In genomic region chr2:170968205-170969003, GRCh38 we compare ENCODE assay signal across 19 cellular contexts. TPM values are rescaled to one million over a fixed set of nuclear protein-coding genes. Genes with fewer than 3 reads are reported as not detected.
A peak's percentile ranks its signal among the peaks of the same experiment; 100 is the strongest.
DNase-seq lines count a peak whose midpoint lies in the region; ATAC-seq and TF ChIP-seq lines count a peak whose summit lies in the region.
"Had no signal": no experiment of that assay in that cellular context is flagged by ENCODE, and none has a peak within 500 bp of the region (broad histone marks: within the 10 kb centered on the region; RNA-seq: fewer than 3 reads in every experiment).

No MANE protein-coding gene starts in this region.

- H3K4me3 Mint-ChIP-seq in GM23338 (no peak overlapping the region), nephron progenitor cell (no peak overlapping the region)
- no peak overlapping the region for H3K4me3 Mint-ChIP-seq in activated T-helper 17 cell treated with anti-CD3 and anti-CD28 coated beads, Interleukin-2, amount 50 U/mL, for 72 hours

- H3K36me3 Mint-ChIP-seq in GM23338 (ENCODE audit: low read depth) (peaks cover 46% of the 10 kb centered on the region), nephron progenitor cell (ENCODE audit: low read depth) (peaks cover 38% of the 10 kb centered on the region)
- H3K36me3 Mint-ChIP-seq in activated T-helper 17 cell treated with anti-CD3 and anti-CD28 coated beads, Interleukin-2, amount 50 U/mL, for 72 hours (ENCODE audit: low read depth): peaks cover 55% of the 10 kb centered on the region

- H3K4me3 ChIP-seq in GM23338 (no peak overlapping the region), adrenal gland (no peak overlapping the region), ascending aorta (no peak overlapping the region)
- H3K4me3 ChIP-seq: spleen had no signal

- TF ChIP-seq CTCF in GM23338 (conservative IDR thresholded peaks at IDR 0.05; ENCODE audit: low read depth in 2 of 2): no peak
- TF ChIP-seq CTCF in nephron progenitor cell (IDR thresholded peaks at IDR 0.05): no peak
- TF ChIP-seq CTCF in adrenal gland (IDR thresholded peaks at IDR 0.05): no peak
- no peak for TF ChIP-seq CTCF in ascending aorta (IDR thresholded peaks at IDR 0.05)

- WGBS in adrenal gland, 4 donors: 81 to 86% (median 83%) methylated on average over 12 of the region's 12 CpGs

- intact Hi-C loops in adrenal gland (cut with DNase I): no loop called here
- intact Hi-C loops in ascending aorta (cut with DNase I): no loop called here

- no peaks in the 10 kb centered on the region for H3K79me2 ChIP-seq in GM23338 (replicated peaks; ENCODE audit: insufficient read depth)

- H3K27ac Mint-ChIP-seq in GM23338: 0 out of 2 replicates have a peak overlapping the region, but pooled peaks have one; percentile 49
- peak overlapping the region; percentile 50 for H3K27ac Mint-ChIP-seq in activated T-helper 17 cell treated with anti-CD3 and anti-CD28 coated beads, Interleukin-2, amount 50 U/mL, for 72 hours
- peak overlapping the region; percentile 73 for H3K27ac Mint-ChIP-seq in nephron progenitor cell

- H3K9me3 Mint-ChIP-seq in GM23338: no peaks in the 10 kb centered on the region; the same call in 2 of the 3 replicates
- H3K9me3 Mint-ChIP-seq in activated T-helper 17 cell treated with anti-CD3 and anti-CD28 coated beads, Interleukin-2, amount 50 U/mL, for 72 hours: no peaks in the 10 kb centered on the region
- H3K9me3 Mint-ChIP-seq in nephron progenitor cell: no peaks in the 10 kb centered on the region

- peaks cover 28% of the 10 kb centered on the region for H3K36me3 ChIP-seq in GM23338 (ENCODE audit: insufficient read depth)
- H3K36me3 ChIP-seq in adrenal gland (replicated peaks in 1 of 2): peaks cover 0 to 47% of the 10 kb centered on the region in 2 donors
- peaks cover 36 to 39% of the 10 kb centered on the region in 2 donors for H3K36me3 ChIP-seq in ascending aorta

- peaks cover 9% of the 10 kb centered on the region; the same call in 1 of the 2 replicates for H3F3A ChIP-seq in GM23338 (replicated peaks; ENCODE audit: low read depth)

- H3K27me3 ChIP-seq in GM23338 (ENCODE audit: insufficient read depth) (no peaks in the 10 kb centered on the region), adrenal gland (no peaks in the 10 kb centered on the region), ascending aorta (no peaks in the 10 kb centered on the region)
- H3K27me3 ChIP-seq: neutrophil, spleen had no signal

- H4K20me1 ChIP-seq in GM23338 (replicated peaks; ENCODE audit: insufficient read depth): peaks cover 12% of the 10 kb centered on the region; the same call in 1 of the 2 replicates

- H3K27ac ChIP-seq in GM23338 (ENCODE audit: low read depth): no peak overlapping the region; the same call in 1 of the 2 replicates
- H3K27ac ChIP-seq in adrenal gland: no peak overlapping the region
- no peak overlapping the region for H3K27ac ChIP-seq in ascending aorta
- H3K27ac ChIP-seq: neutrophil, spleen, WERI-Rb-1 had no signal

- H3K27me3 Mint-ChIP-seq in GM23338 (ENCODE audit: insufficient read depth, low read depth, poor library complexity) (peaks cover 3% of the 10 kb centered on the region), nephron progenitor cell (ENCODE audit: low read depth, poor library complexity) (no peaks in the 10 kb centered on the region)
- no peaks in the 10 kb centered on the region for H3K27me3 Mint-ChIP-seq in activated T-helper 17 cell treated with anti-CD3 and anti-CD28 coated beads, Interleukin-2, amount 50 U/mL, for 72 hours

- DNase-seq in NCI-H82 (lab: John Stamatoyannopoulos, UW) (peak; percentile 31), NCI-H82 treated with DMSO at 0.1 percent for 48 hours (lab: John Stamatoyannopoulos, UW; ENCODE audit: unreplicated experiment) (no peak), GM23338 (ENCODE audit: low spot score) (no peak), nephron progenitor cell (no peak), adrenal gland (no peak), ascending aorta (ENCODE audit: low spot score in 2 of 2) (no peak), T-helper 2 cell (no peak)
- DNase-seq: 8988T; activated CD4-positive, alpha-beta T cell treated with anti-CD3 and anti-CD28 coated beads, Interleukin-2, amount 50 U/mL, for 48 hours; AML-193; head of caudate nucleus; MV-4-11; NCI-H187; NCI-H748 treated with DMSO at 0.1 percent for 48 hours; spleen; stimulated activated CD4-positive, alpha-beta T cell treated with anti-CD3 and anti-CD28 coated beads, Interleukin-4, amount 100 ng/mL, for 24 hours; WERI-Rb-1 had no signal

- H3K9me3 ChIP-seq in adrenal gland (replicated peaks in 1 of 3) (no peaks in the 10 kb centered on the region), ascending aorta (no peaks in the 10 kb centered on the region)
- H3K9me3 ChIP-seq: neutrophil, spleen had no signal

- no peaks in the 10 kb centered on the region for H3K9me2 ChIP-seq in GM23338 (ENCODE audit: insufficient read depth)

- H3K4me1 ChIP-seq in GM23338 (ENCODE audit: insufficient read depth): no peaks in the 10 kb centered on the region; the same call in 1 of the 2 replicates
- H3K4me1 ChIP-seq in adrenal gland (replicated peaks in 1 of 2): peaks cover 0 to 9% of the 10 kb centered on the region in 2 donors
- peaks cover 0 to 5% of the 10 kb centered on the region in 2 donors for H3K4me1 ChIP-seq in ascending aorta

- ATAC-seq in GM23338: no peak
- no peak for ATAC-seq in activated T-helper 17 cell treated with anti-CD3 and anti-CD28 coated beads, Interleukin-2, amount 50 U/mL, for 72 hours (replicated peaks)

- no peak for TF ChIP-seq POLR2A in adrenal gland (IDR thresholded peaks at IDR 0.05)

- H2AFZ ChIP-seq in GM23338: no peak overlapping the region

- peaks cover 29% of the 10 kb centered on the region for H3K4me1 Mint-ChIP-seq in GM23338
- H3K4me1 Mint-ChIP-seq in activated T-helper 17 cell treated with anti-CD3 and anti-CD28 coated beads, Interleukin-2, amount 50 U/mL, for 72 hours: peaks cover 7% of the 10 kb centered on the region
- peaks cover 11% of the 10 kb centered on the region for H3K4me1 Mint-ChIP-seq in nephron progenitor cell

- H3K4me2 ChIP-seq in GM23338: no peak overlapping the region

TF ChIP-seq in GM23338, 12 proteins besides CTCF, POLR2A, EP300 and RAD21 (continues in another document):
- TF ChIP-seq EZH2 (IDR thresholded peaks at IDR 0.05; ENCODE audit: low read depth, unreplicated experiment) (no peak), ZNF114 (CRISPR knock-in tag; IDR thresholded peaks at IDR 0.05) (no peak), EZH2phosphoT487 (IDR thresholded peaks at IDR 0.05; ENCODE audit: unreplicated experiment) (no peak), NANOG (IDR thresholded peaks at IDR 0.05; ENCODE audit: borderline replicate concordance) (no peak), ETS1 (IDR thresholded peaks at IDR 0.05) (no peak), JUNB (IDR thresholded peaks at IDR 0.05; ENCODE audit: unreplicated experiment) (no peak), STAT1 (IDR thresholded peaks at IDR 0.05; ENCODE audit: unreplicated experiment) (no peak), POLR2AphosphoS5 (IDR thresholded peaks at IDR 0.05; ENCODE audit: low read depth) (no peak)
- TF ChIP-seq, protein P1, sequence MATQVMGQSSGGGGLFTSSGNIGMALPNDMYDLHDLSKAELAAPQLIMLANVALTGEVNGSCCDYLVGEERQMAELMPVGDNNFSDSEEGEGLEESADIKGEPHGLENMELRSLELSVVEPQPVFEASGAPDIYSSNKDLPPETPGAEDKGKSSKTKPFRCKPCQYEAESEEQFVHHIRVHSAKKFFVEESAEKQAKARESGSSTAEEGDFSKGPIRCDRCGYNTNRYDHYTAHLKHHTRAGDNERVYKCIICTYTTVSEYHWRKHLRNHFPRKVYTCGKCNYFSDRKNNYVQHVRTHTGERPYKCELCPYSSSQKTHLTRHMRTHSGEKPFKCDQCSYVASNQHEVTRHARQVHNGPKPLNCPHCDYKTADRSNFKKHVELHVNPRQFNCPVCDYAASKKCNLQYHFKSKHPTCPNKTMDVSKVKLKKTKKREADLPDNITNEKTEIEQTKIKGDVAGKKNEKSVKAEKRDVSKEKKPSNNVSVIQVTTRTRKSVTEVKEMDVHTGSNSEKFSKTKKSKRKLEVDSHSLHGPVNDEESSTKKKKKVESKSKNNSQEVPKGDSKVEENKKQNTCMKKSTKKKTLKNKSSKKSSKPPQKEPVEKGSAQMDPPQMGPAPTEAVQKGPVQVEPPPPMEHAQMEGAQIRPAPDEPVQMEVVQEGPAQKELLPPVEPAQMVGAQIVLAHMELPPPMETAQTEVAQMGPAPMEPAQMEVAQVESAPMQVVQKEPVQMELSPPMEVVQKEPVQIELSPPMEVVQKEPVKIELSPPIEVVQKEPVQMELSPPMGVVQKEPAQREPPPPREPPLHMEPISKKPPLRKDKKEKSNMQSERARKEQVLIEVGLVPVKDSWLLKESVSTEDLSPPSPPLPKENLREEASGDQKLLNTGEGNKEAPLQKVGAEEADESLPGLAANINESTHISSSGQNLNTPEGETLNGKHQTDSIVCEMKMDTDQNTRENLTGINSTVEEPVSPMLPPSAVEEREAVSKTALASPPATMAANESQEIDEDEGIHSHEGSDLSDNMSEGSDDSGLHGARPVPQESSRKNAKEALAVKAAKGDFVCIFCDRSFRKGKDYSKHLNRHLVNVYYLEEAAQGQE (IDR thresholded peaks at IDR 0.05; ENCODE audit: unreplicated experiment): no peak

RNA-seq across cellular contexts. Expression of gene GORASP2, which starts 39.4 kb away (rescaled TPM):
- 45.2 and 45.9 TPM in 2 replicates for total RNA-seq in GM23338 (2014; rRNA removed; shearing (Covaris generic))
- 38.7 and 44.5 TPM in 2 replicates for polyA plus RNA-seq in GM23338 (2016; fragmentation: Nextera tagmentation; extraction: Ambion mirVana)
- total RNA-seq in activated T-helper 17 cell treated with anti-CD3 and anti-CD28 coated beads, Interleukin-2, amount 50 U/mL, for 72 hours: 10 to 100 TPM; 51.6 to 65.0 TPM
- total RNA-seq in adrenal gland: 100 to 1,000 TPM in 2 of 8 donors, 10 to 100 TPM in 6; 72.2 to 138 (median 89.0) TPM
- polyA plus RNA-seq in adrenal gland: 100 to 1,000 TPM in 1 of 3 donors, 10 to 100 TPM in 2; 25.6 to 201 (median 30.2) TPM
- total RNA-seq in ascending aorta: 21.5 TPM
